ENCODE assay signal across 1 cellular context in genomic region chr3:79551997-79552396, GRCh38.
TF ChIP-seq lines count a peak whose summit lies in the region.

No MANE protein-coding gene starts in this region.

TF ChIP-seq in neural cell, 6 proteins besides CTCF, POLR2A, EP300 and RAD21 (continued from another document):
- TF ChIP-seq MXI1 (conservative IDR thresholded peaks at IDR 0.05; ENCODE audit: poor library complexity, severe bottlenecking) (no peak), TAF1 (IDR thresholded peaks at IDR 0.05; ENCODE audit: low read depth) (no peak), POLR2AphosphoS5 (IDR thresholded peaks at IDR 0.05) (no peak)
